ENCODE assay signal across 23 cellular contexts in genomic region chr6:84719152-84719551, GRCh38. TPM values are rescaled to one million over a fixed set of nuclear protein-coding genes. Genes with fewer than 3 reads are reported as not detected.
"Had no signal": no experiment of that assay in that cellular context is flagged by ENCODE, and none has a peak within 500 bp of the region (broad histone marks: within the 10 kb centered on the region; RNA-seq: fewer than 3 reads in every experiment).

No MANE protein-coding gene starts in this region.

- H3K27me3 Mint-ChIP-seq: dendritic cell treated with granulocyte-macrophage colony-stimulating factor and Interleukin-4, amounts not matched to agents 40 ng/mL and 50 ng/mL, for 4 days; effector memory CD8-positive, alpha-beta T cell had no signal

- H3K36me3 ChIP-seq: colonic mucosa, esophagus muscularis mucosa, esophagus squamous epithelium, gastrocnemius medialis, gastroesophageal sphincter, heart left ventricle, heart right ventricle had no signal

- H3K4me3 Mint-ChIP-seq: dendritic cell treated with granulocyte-macrophage colony-stimulating factor and Interleukin-4, amounts not matched to agents 40 ng/mL and 50 ng/mL, for 4 days; effector memory CD8-positive, alpha-beta T cell had no signal

- H3K4me1 ChIP-seq: colonic mucosa, esophagus muscularis mucosa, esophagus squamous epithelium, foreskin keratinocyte, gastrocnemius medialis, gastroesophageal sphincter, heart left ventricle, heart right ventricle had no signal

- DNase-seq: colonic mucosa; cortex of kidney; dermis blood vessel endothelial cell; dorsolateral prefrontal cortex; effector CD4-positive, alpha-beta T cell; effector CD8-positive, alpha-beta T cell; effector memory CD4-positive, alpha-beta T cell; effector memory CD8-positive, alpha-beta T cell; erythroblast; esophagus squamous epithelium; foreskin fibroblast; foreskin keratinocyte; foreskin melanocyte; gastrocnemius medialis; glutamatergic neuron; head of caudate nucleus; heart left ventricle; heart right ventricle had no signal

- H3K27me3 ChIP-seq: colonic mucosa, esophagus muscularis mucosa, esophagus squamous epithelium, foreskin keratinocyte, gastrocnemius medialis, gastroesophageal sphincter, heart left ventricle, heart right ventricle had no signal

- H3K27ac Mint-ChIP-seq: dendritic cell treated with granulocyte-macrophage colony-stimulating factor and Interleukin-4, amounts not matched to agents 40 ng/mL and 50 ng/mL, for 4 days; effector memory CD8-positive, alpha-beta T cell had no signal

- H3K9me3 Mint-ChIP-seq: dendritic cell treated with granulocyte-macrophage colony-stimulating factor and Interleukin-4, amounts not matched to agents 40 ng/mL and 50 ng/mL, for 4 days had no signal

- H3K4me3 ChIP-seq: colonic mucosa, coronary artery, dorsolateral prefrontal cortex, esophagus muscularis mucosa, esophagus squamous epithelium, gastrocnemius medialis, gastroesophageal sphincter, heart left ventricle, heart right ventricle had no signal

- H3K27ac ChIP-seq: colonic mucosa, coronary artery, dorsolateral prefrontal cortex, epithelial cell of prostate, esophagus muscularis mucosa, esophagus squamous epithelium, foreskin keratinocyte, gastrocnemius medialis, gastroesophageal sphincter, heart left ventricle, heart right ventricle had no signal

- H3K9me3 ChIP-seq: colonic mucosa, esophagus muscularis mucosa, esophagus squamous epithelium, gastrocnemius medialis, gastroesophageal sphincter, heart left ventricle, heart right ventricle had no signal

RNA-seq across cellular contexts. Expression of gene TBX18, which starts 45.2 kb away (rescaled TPM):
- total RNA-seq: foreskin keratinocyte had no signal
- polyA plus RNA-seq: foreskin keratinocyte had no signal
